19 cellular contexts compared by ENCODE assay signal in the genomic region with DNA sequence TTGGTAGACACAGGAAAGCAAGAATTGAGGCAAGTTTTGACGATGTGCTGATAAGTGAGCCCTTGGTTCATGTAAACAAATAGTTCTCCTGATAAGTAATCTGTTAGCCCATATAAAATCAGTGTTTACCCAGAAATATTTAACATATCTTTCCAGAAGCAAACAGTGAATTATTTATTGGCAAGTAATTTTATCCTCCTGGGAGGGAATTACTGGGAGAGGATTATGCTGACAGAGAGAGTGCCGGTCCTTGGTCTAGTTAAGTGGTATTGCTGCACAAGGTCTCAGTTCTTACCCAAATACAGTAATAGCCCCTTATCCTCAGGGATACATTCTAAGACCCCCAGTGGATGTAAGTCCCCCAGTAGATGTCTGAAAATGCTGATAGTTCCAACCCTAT.
"Had no signal": no experiment of that assay in that cellular context is flagged by ENCODE, and none has a peak within 500 bp of the region (broad histone marks: within the 10 kb centered on the region; RNA-seq: fewer than 3 reads in every experiment).

No MANE protein-coding gene starts in this region.

- H3K4me1 ChIP-seq: right lobe of liver, tibial nerve, upper lobe of left lung had no signal

- H3K9me3 ChIP-seq: mucosa of descending colon, right lobe of liver, thoracic aorta, tibial nerve, upper lobe of left lung had no signal

- H3K27me3 ChIP-seq: right lobe of liver, tibial nerve, upper lobe of left lung had no signal

- H2AFZ ChIP-seq: parathyroid adenoma had no signal

- FAIRE-seq: endometrium, frontal cortex, kidney, small intestine, urothelium cell line had no signal

- H3K36me3 ChIP-seq: right lobe of liver, thoracic aorta, tibial nerve, upper lobe of left lung had no signal

- H3K27ac ChIP-seq: parathyroid adenoma, right lobe of liver, thoracic aorta, tibial nerve, upper lobe of left lung had no signal

- H3K4me3 ChIP-seq: lung, mucosa of descending colon, right lobe of liver, thoracic aorta, tibial nerve, upper lobe of left lung had no signal

- DNase-seq: cortex of kidney; effector memory CD8-positive, alpha-beta T cell; kidney; mesenchymal stem cell; mucosa of descending colon; naive B cell; right lobe of liver; small intestine; stimulated activated CD4-positive, alpha-beta T cell treated with anti-CD3 and anti-CD28 coated beads, Interleukin-15, amount 100 ng/mL, for 24 hours; stimulated activated CD4-positive, alpha-beta T cell treated with anti-CD3 and anti-CD28 coated beads, Interleukin-2, amount 100 ng/mL, for 48 hours; stimulated activated naive B cell treated with anti-CD40 and anti-IgM and Interleukin-4, amounts not matched to agents 10 μg/mL and 1 μg/mL and 100 μg/mL, for 72 hours; upper lobe of left lung had no signal

- H3K79me2 ChIP-seq: parathyroid adenoma had no signal

- H3K9ac ChIP-seq: parathyroid adenoma had no signal
